8 cellular contexts compared by ENCODE assay signal in the genomic region with DNA sequence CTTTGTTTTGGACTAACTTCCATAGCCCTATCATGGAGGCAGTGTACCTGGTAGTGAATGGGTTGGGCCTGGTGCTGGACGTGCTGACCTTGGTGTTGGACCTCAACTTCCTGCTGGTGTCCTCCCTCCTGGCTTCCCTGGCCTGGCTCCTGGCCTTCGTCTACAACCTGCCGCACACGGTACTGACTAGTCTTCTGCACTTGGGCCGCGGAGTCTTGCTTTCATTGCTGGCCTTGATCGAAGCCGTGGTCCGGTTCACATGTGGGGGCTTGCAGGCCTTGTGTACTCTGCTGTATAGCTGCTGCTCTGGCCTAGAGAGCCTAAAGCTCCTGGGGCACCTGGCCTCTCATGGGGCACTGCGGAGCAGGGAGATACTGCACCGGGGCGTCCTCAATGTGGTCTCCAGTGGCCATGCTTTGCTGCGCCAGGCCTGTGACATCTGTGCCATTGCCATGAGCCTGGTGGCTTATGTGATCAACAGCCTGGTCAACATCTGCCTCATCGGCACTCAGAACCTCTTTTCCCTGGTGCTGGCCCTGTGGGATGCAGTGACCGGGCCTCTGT. TPM values are rescaled to one million over a fixed set of nuclear protein-coding genes. Genes with fewer than 3 reads are reported as not detected.
DNase-seq lines count a peak whose midpoint lies in the region; ATAC-seq and TF ChIP-seq lines count a peak whose summit lies in the region.

No MANE protein-coding gene starts in this region.

- H3K4me1 ChIP-seq in OCI-LY1 (ENCODE audit: insufficient read depth, low read length, severe bottlenecking) (peaks cover 59% of the 10 kb centered on the region), neuronal stem cell (ENCODE audit: control insufficient read depth in 2 of 2, insufficient read depth in 1 of 2, low read depth in 1 of 2, low read length in 2 of 2) (peaks cover 25 to 44% of the 10 kb centered on the region in 2 donors)

- H2AFZ ChIP-seq in OCI-LY1 (ENCODE audit: low read length): no peak overlapping the region
- peak overlapping the region; percentile 84 for H2AFZ ChIP-seq in neuronal stem cell (ENCODE audit: low read length)

- WGBS in neuronal stem cell (ENCODE audit: extremely low coverage in 2 of 2, insufficient read length in 2 of 2, insufficient replicate concordance in 1 of 2), 2 donors: no CpG with 5 or more reads among the region's 15 CpGs

- no peaks in the 10 kb centered on the region for H3F3A ChIP-seq in OCI-LY1 (ENCODE audit: insufficient read depth, low read length)

- H3K23ac ChIP-seq in neuronal stem cell (ENCODE audit: low read depth, low read length, poor library complexity): peak overlapping the region; percentile 70

- H3K4ac ChIP-seq in neuronal stem cell (ENCODE audit: low read length): peak overlapping the region; percentile 80

- H3K4me3 Mint-ChIP-seq in CD4-positive, alpha-beta T cell: peak overlapping the region; percentile 99

- no peak for ATAC-seq in CD4-positive, alpha-beta T cell (ENCODE audit: poor library complexity)
- ATAC-seq in GM19395 (IDR thresholded peaks at IDR 0.05; ENCODE audit: unreplicated experiment) (no peak), GM18868 (IDR thresholded peaks at IDR 0.05; ENCODE audit: unreplicated experiment) (no peak), GM18858 (IDR thresholded peaks at IDR 0.05; ENCODE audit: unreplicated experiment) (no peak)

- H3K4me1 Mint-ChIP-seq in CD4-positive, alpha-beta T cell (ENCODE audit: low read depth): peaks cover 35% of the 10 kb centered on the region

- H3K9ac ChIP-seq in OCI-LY1 (ENCODE audit: low read length): peak overlapping the region; percentile 94
- H3K9ac ChIP-seq in neuronal stem cell (ENCODE audit: low read depth, low read length, poor library complexity): peak overlapping the region; percentile 85

- H2BK15ac ChIP-seq in neuronal stem cell (ENCODE audit: low read length): peak overlapping the region; percentile 40

- no peak overlapping the region for H3K14ac ChIP-seq in neuronal stem cell (ENCODE audit: low read length)

- H2BK120ac ChIP-seq in neuronal stem cell (ENCODE audit: low read depth, low read length): no peak overlapping the region

- CTCF ChIA-PET in CD4-positive, alpha-beta T cell (lab: Charles Lee): interaction anchor here (1.0 to 1.2 kb wide), 2 partner anchors 11 to 14 kb away, joined by 3 read pairs; no protein-coding TSS in a partner anchor

- H4K20me1 ChIP-seq in OCI-LY1 (ENCODE audit: insufficient read depth, low read length): no peaks in the 10 kb centered on the region

- peak overlapping the region; percentile 44 for H2BK12ac ChIP-seq in neuronal stem cell (ENCODE audit: low read length)

- DNase-seq in CD4-positive, alpha-beta T cell: no peak
- DNase-seq in epithelial cell of esophagus (ENCODE audit: low read depth) (no peak), neuronal stem cell (ENCODE audit: low spot score) (no peak), cerebellar nuclear complex (lab: John Stamatoyannopoulos, UW) (no peak)

- H2AK5ac ChIP-seq in neuronal stem cell (ENCODE audit: low read depth, low read length): peak overlapping the region; percentile 78

- no peaks in the 10 kb centered on the region for H3K9me3 Mint-ChIP-seq in CD4-positive, alpha-beta T cell

- peaks cover 18% of the 10 kb centered on the region for H3K27me3 ChIP-seq in CD4-positive, alpha-beta T cell (ENCODE audit: control insufficient read depth, insufficient read depth, low read length)
- 0 out of 2 replicates have a peak, but pooled peaks cover 4% of the 10 kb centered on the region for H3K27me3 ChIP-seq in OCI-LY1 (ENCODE audit: insufficient read depth, low read length)
- H3K27me3 ChIP-seq in neuronal stem cell (ENCODE audit: control insufficient read depth in 3 of 3, insufficient read depth in 3 of 3, low read depth in 1 of 3, low read length in 3 of 3): peaks cover 3 to 8% (median 4%) of the 10 kb centered on the region in 3 experiments

- peak overlapping the region; percentile 95 for H3K4me3 ChIP-seq in OCI-LY1 (ENCODE audit: low read depth, low read length, poor library complexity, severe bottlenecking)
- peak overlapping the region; percentile 75 for H3K4me3 ChIP-seq in epithelial cell of esophagus (ENCODE audit: low read length)
- H3K4me3 ChIP-seq in neuronal stem cell (ENCODE audit: low read length in 2 of 2): peak overlapping the region; percentile 86 to 98

- H3K9me3 ChIP-seq in CD4-positive, alpha-beta T cell (ENCODE audit: control insufficient read depth, low read length): no peaks in the 10 kb centered on the region
- H3K9me3 ChIP-seq in OCI-LY1 (ENCODE audit: low read length) (no peaks in the 10 kb centered on the region), neuronal stem cell (replicated peaks in 1 of 2; ENCODE audit: control insufficient read depth in 2 of 2, insufficient read depth in 1 of 2, low read depth in 1 of 2, low read length in 2 of 2) (no peaks in the 10 kb centered on the region)

- peaks cover 27% of the 10 kb centered on the region for H3K36me3 Mint-ChIP-seq in CD4-positive, alpha-beta T cell (ENCODE audit: low read depth)

- H3K4me2 ChIP-seq in OCI-LY1 (ENCODE audit: low read length) (peak overlapping the region; percentile 93), neuronal stem cell (ENCODE audit: insufficient read depth, low read length, poor library complexity, severe bottlenecking) (peak overlapping the region; percentile 68)

- no peak overlapping the region for H4K91ac ChIP-seq in neuronal stem cell (ENCODE audit: low read depth, low read length, poor library complexity)

- H3K27ac ChIP-seq in CD4-positive, alpha-beta T cell (ENCODE audit: low read depth, low read length): peak overlapping the region; percentile 47
- peak overlapping the region; percentile 58 for H3K27ac ChIP-seq in OCI-LY1 (ENCODE audit: low read depth, low read length, poor library complexity, severe bottlenecking)
- H3K27ac ChIP-seq in neuronal stem cell (replicated peaks; ENCODE audit: low read length): no peak overlapping the region

- H3K9me2 ChIP-seq in OCI-LY1 (ENCODE audit: low read depth, low read length): no peaks in the 10 kb centered on the region

- peak overlapping the region; percentile 94 for H3K27ac Mint-ChIP-seq in CD4-positive, alpha-beta T cell

- intact Hi-C loops in CD4-positive, alpha-beta T cell (cut with DNase I, micrococcal nuclease): no loop called here

- H4K8ac ChIP-seq in neuronal stem cell (ENCODE audit: low read depth, low read length): no peak overlapping the region

- H3K27me3 Mint-ChIP-seq in CD4-positive, alpha-beta T cell: peaks cover 15% of the 10 kb centered on the region

- POLR2A ChIA-PET in CD4-positive, alpha-beta T cell (lab: Charles Lee): no interaction called here

- H3K36me3 ChIP-seq in OCI-LY1 (ENCODE audit: insufficient read depth, low read length) (no peaks in the 10 kb centered on the region; the same call in 1 of the 2 replicates), neuronal stem cell (replicated peaks in 1 of 2; ENCODE audit: control insufficient read depth in 2 of 2, insufficient read depth in 2 of 2, low read length in 2 of 2) (peaks cover 16% of the 10 kb centered on the region in 2 donors)

- H3K79me1 ChIP-seq in neuronal stem cell (ENCODE audit: low read depth, low read length): peaks cover 22% of the 10 kb centered on the region

- peak overlapping the region; percentile 88 for H2BK5ac ChIP-seq in neuronal stem cell (ENCODE audit: low read length)

- no peak for TF ChIP-seq CTCF in CD4-positive, alpha-beta T cell (IDR thresholded peaks at IDR 0.05)
- TF ChIP-seq CTCF in OCI-LY1 (IDR thresholded peaks at IDR 0.05; ENCODE audit: low read length): no peak
- TF ChIP-seq CTCF in epithelial cell of esophagus (IDR thresholded peaks at IDR 0.05; ENCODE audit: insufficient read depth, low read depth, low read length, missing control alignments): no peak

- 0 out of 2 replicates have a peak, but pooled peaks cover 2% of the 10 kb centered on the region for H3K79me2 ChIP-seq in OCI-LY1 (ENCODE audit: insufficient read depth, low read length)

- H3K18ac ChIP-seq in neuronal stem cell (ENCODE audit: low read length): no peak overlapping the region

RNA-seq across cellular contexts. Expression of a gene that starts 0.8 kb away (rescaled TPM):
- 10 to 100 TPM; 18.3 to 20.5 TPM for total RNA-seq in CD4-positive, alpha-beta T cell
- 79.3 TPM for polyA plus RNA-seq in neuronal stem cell (2013, experiment 1 of 2)
- polyA plus RNA-seq in neuronal stem cell (2013, experiment 2 of 2): 79.8 TPM

RNA-seq across cellular contexts. Expression of a gene that starts 5.5 kb away (rescaled TPM):
- not detected for total RNA-seq in CD4-positive, alpha-beta T cell
- 3.1 TPM for polyA plus RNA-seq in neuronal stem cell (2013, experiment 1 of 2)
- 3.3 TPM for polyA plus RNA-seq in neuronal stem cell (2013, experiment 2 of 2)

RNA-seq across cellular contexts. Expression of a gene that starts 11.3 kb away (rescaled TPM):
- not detected for total RNA-seq in CD4-positive, alpha-beta T cell
- not detected for polyA plus RNA-seq in neuronal stem cell (2013, experiment 1 of 2)
- not detected for polyA plus RNA-seq in neuronal stem cell (2013, experiment 2 of 2)

RNA-seq across cellular contexts. Expression of a gene that starts 18.2 kb away (rescaled TPM):
- total RNA-seq in CD4-positive, alpha-beta T cell: 10 to 100 TPM; 16.0 to 16.5 TPM
- polyA plus RNA-seq in neuronal stem cell (2013, experiment 1 of 2): 20.2 TPM
- 19.8 TPM for polyA plus RNA-seq in neuronal stem cell (2013, experiment 2 of 2)

RNA-seq across cellular contexts. Expression of a gene that starts 46.3 kb away (rescaled TPM):
- 1 to 10 TPM; 2.0 to 2.6 TPM for total RNA-seq in CD4-positive, alpha-beta T cell
- 4.2 TPM for polyA plus RNA-seq in neuronal stem cell (2013, experiment 1 of 2)
- 4.4 TPM for polyA plus RNA-seq in neuronal stem cell (2013, experiment 2 of 2)
